23 cellular contexts compared by ENCODE assay signal in genomic region chr1:214641214-214641895, GRCh38.
"Had no signal": no experiment of that assay in that cellular context is flagged by ENCODE, and none has a peak within 500 bp of the region (broad histone marks: within the 10 kb centered on the region; RNA-seq: fewer than 3 reads in every experiment).

No MANE protein-coding gene starts in this region.

- ATAC-seq: foreskin keratinocyte, left lobe of liver, natural killer cell, psoas muscle had no signal

- H3K27me3 ChIP-seq: foreskin keratinocyte, ovary, right atrium auricular region, tibial nerve had no signal

- H3K4me1 ChIP-seq: foreskin keratinocyte, right atrium auricular region, tibial nerve had no signal

- H3K9me3 Mint-ChIP-seq: activated B cell treated with CpG ODN at 0.5 μM for 24 hours; natural killer cell; T-helper 1 cell treated with Interleukin-12 subunit alpha and Interleukin-12 subunit beta and Interleukin-4 antibody, amounts not matched to agents 30 μg/mL and 1 μg/mL, for 36 hours had no signal

- H3K27ac Mint-ChIP-seq: activated B cell treated with CpG ODN at 0.5 μM for 24 hours; activated CD4-positive, alpha-beta memory T cell treated with anti-CD3 and anti-CD28 coated beads for 36 hours; activated naive CD4-positive, alpha-beta T cell treated with anti-CD3 and anti-CD28 coated beads, Interleukin-2, amount 10 ng/mL, durations not matched to agents 7 days and 5 days; natural killer cell; stimulated activated naive CD8-positive, alpha-beta T cell treated with anti-CD3 and anti-CD28 coated beads, Interleukin-15, Interleukin-2, amounts not matched to agents 100 ng/mL and 50 ng/mL, for 24 hours; T-helper 1 cell treated with Interleukin-12 subunit alpha and Interleukin-12 subunit beta and Interleukin-4 antibody, amounts not matched to agents 30 μg/mL and 1 μg/mL, for 36 hours had no signal

- H3K4me3 Mint-ChIP-seq: activated B cell treated with CpG ODN at 0.5 μM for 24 hours; activated CD4-positive, alpha-beta memory T cell treated with anti-CD3 and anti-CD28 coated beads for 36 hours; activated naive CD4-positive, alpha-beta T cell treated with anti-CD3 and anti-CD28 coated beads, Interleukin-2, amount 10 ng/mL, durations not matched to agents 7 days and 5 days; natural killer cell; stimulated activated naive CD8-positive, alpha-beta T cell treated with anti-CD3 and anti-CD28 coated beads, Interleukin-15, Interleukin-2, amounts not matched to agents 100 ng/mL and 50 ng/mL, for 24 hours; T-helper 1 cell treated with Interleukin-12 subunit alpha and Interleukin-12 subunit beta and Interleukin-4 antibody, amounts not matched to agents 30 μg/mL and 1 μg/mL, for 36 hours had no signal

- DNase-seq: activated B cell treated with CpG ODN at 0.5 μM for 24 hours; activated CD4-positive, alpha-beta memory T cell treated with anti-CD3 and anti-CD28 coated beads for 36 hours; activated CD4-positive, alpha-beta T cell treated with anti-CD3 and anti-CD28 coated beads for 4 hours; activated effector memory CD4-positive, alpha-beta T cell treated with anti-CD3 and anti-CD28 coated beads, Interleukin-2, amount 50 U/mL, for 16 hours; activated naive CD4-positive, alpha-beta T cell treated with anti-CD3 and anti-CD28 coated beads, Interleukin-2, amount 10 ng/mL, durations not matched to agents 7 days and 5 days; activated T-cell treated with anti-CD3 and anti-CD28 coated beads for 4 hours; amygdala; cerebellar nuclear complex; erythroblast; foreskin keratinocyte; natural killer cell; ovary; psoas muscle; stimulated activated CD4-positive, alpha-beta T cell treated with anti-CD3 and anti-CD28 coated beads, Interleukin-12 subunit alpha, Interleukin-12 subunit beta, amount 100 ng/mL, for 4 hours; substantia nigra had no signal

- H3K27me3 Mint-ChIP-seq: activated B cell treated with CpG ODN at 0.5 μM for 24 hours; activated CD4-positive, alpha-beta memory T cell treated with anti-CD3 and anti-CD28 coated beads for 36 hours; activated naive CD4-positive, alpha-beta T cell treated with anti-CD3 and anti-CD28 coated beads, Interleukin-2, amount 10 ng/mL, durations not matched to agents 7 days and 5 days; stimulated activated naive CD8-positive, alpha-beta T cell treated with anti-CD3 and anti-CD28 coated beads, Interleukin-15, Interleukin-2, amounts not matched to agents 100 ng/mL and 50 ng/mL, for 24 hours had no signal

- H3K4me1 Mint-ChIP-seq: activated B cell treated with CpG ODN at 0.5 μM for 24 hours, natural killer cell had no signal

- H3K27ac ChIP-seq: foreskin keratinocyte, ovary, psoas muscle, right atrium auricular region, tibial nerve had no signal

- FAIRE-seq: bronchial epithelial cell, endometrium had no signal

- H3K4me3 ChIP-seq: lung, ovary, psoas muscle, right atrium auricular region, tibial nerve had no signal

- H3K36me3 Mint-ChIP-seq: natural killer cell had no signal

- H3K36me3 ChIP-seq: ovary, right atrium auricular region, tibial nerve had no signal

- H3K9me3 ChIP-seq: ovary, psoas muscle, right atrium auricular region, tibial nerve had no signal
